In the genomic region with DNA sequence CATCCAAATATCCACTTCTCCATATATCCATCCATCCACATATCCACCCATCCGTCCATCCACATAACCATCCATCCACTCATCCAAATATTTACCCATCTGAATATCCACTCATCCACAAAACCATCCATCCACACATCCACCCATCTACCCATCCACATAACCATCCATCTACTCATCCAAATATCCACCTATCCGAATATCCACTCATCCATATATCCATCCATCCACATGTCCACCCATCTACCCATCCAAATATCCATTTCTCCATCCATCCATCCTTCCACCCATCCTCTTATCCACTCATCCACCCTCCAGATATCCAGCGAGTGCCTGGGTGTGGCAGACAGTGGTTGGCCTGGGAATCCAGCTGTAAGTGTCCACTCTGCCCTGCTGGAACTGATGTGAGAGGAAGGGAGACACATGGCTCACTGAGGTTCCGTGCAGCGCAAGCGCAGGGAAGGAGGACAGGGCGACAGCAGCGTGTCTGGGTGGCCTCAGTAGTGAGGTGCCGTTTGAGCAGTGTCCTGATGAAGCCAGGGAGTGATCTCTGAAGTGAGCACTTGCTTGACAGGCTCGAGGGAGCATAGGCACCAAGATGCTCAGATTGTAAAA, we compare ENCODE assay signal across 22 cellular contexts. TPM values are rescaled to one million over a fixed set of nuclear protein-coding genes. Genes with fewer than 3 reads are reported as not detected.
DNase-seq lines count a peak whose midpoint lies in the region; ATAC-seq, FAIRE-seq and TF ChIP-seq lines count a peak whose summit lies in the region.
"Had no signal": no experiment of that assay in that cellular context is flagged by ENCODE, and none has a peak within 500 bp of the region (broad histone marks: within the 10 kb centered on the region; RNA-seq: fewer than 3 reads in every experiment).

No MANE protein-coding gene starts in this region.

- H3K36me3 Mint-ChIP-seq in Calu3 (ENCODE audit: insufficient read depth, unreplicated experiment), result peaks cover 9% of the 10 kb centered on the region
- peaks cover 10% of the 10 kb centered on the region for H3K36me3 Mint-ChIP-seq in neural crest cell (ENCODE audit: low read depth)
- H3K36me3 Mint-ChIP-seq in T-helper 2 cell treated with Interferon-gamma antibody and Interleukin-4, amounts not matched to agents 5 μg/mL and 100 μg/mL, for 36 hours (ENCODE audit: low read depth), result no peaks in the 10 kb centered on the region
- H3K36me3 Mint-ChIP-seq: CD8-positive, alpha-beta memory T cell had no signal

- TF ChIP-seq EP300 in A549 (IDR thresholded peaks at IDR 0.05), result no peak

- no peaks in the 10 kb centered on the region for H3K36me3 ChIP-seq in Panc1 (ENCODE audit: control insufficient read depth, insufficient read depth, low read length)

- H3K27me3 Mint-ChIP-seq in Calu3 (ENCODE audit: unreplicated experiment) (no peaks in the 10 kb centered on the region), neural crest cell (ENCODE audit: low read depth) (peaks cover 10% of the 10 kb centered on the region)
- no peaks in the 10 kb centered on the region for H3K27me3 Mint-ChIP-seq in T-helper 2 cell treated with Interferon-gamma antibody and Interleukin-4, amounts not matched to agents 5 μg/mL and 100 μg/mL, for 36 hours (ENCODE audit: low read depth)

- CTCF ChIA-PET in A549 (lab: Yijun Ruan, JAX) (interaction anchor here (0.7 to 7.8 kb wide), 4 partner anchors 31 to 370 kb away, joined by 3 to 75 read pairs (median 8); no protein-coding TSS in a partner anchor), Calu3 (lab: Charles Lee) (no interaction called here), Panc1 (lab: Charles Lee) (no interaction called here)

- ATAC-seq in A549 (no peak), Panc1 (no peak), GM18498 (IDR thresholded peaks at IDR 0.05; ENCODE audit: unreplicated experiment) (no peak)

- no peak overlapping the region for H3K4me3 Mint-ChIP-seq in Calu3 (ENCODE audit: low read depth, unreplicated experiment)
- H3K4me3 Mint-ChIP-seq in neural crest cell, result peak overlapping the region; percentile 10
- H3K4me3 Mint-ChIP-seq in T-helper 2 cell treated with Interferon-gamma antibody and Interleukin-4, amounts not matched to agents 5 μg/mL and 100 μg/mL, for 36 hours, result no peak overlapping the region
- H3K4me3 Mint-ChIP-seq: B cell; CD8-positive, alpha-beta memory T cell had no signal

- TF ChIP-seq CTCF in A549 (IDR thresholded peaks at IDR 0.05), result no peak
- TF ChIP-seq CTCF in Calu3 (IDR thresholded peaks at IDR 0.05; ENCODE audit: unreplicated experiment), result no peak
- no peak for TF ChIP-seq CTCF in Panc1 (IDR thresholded peaks at IDR 0.05)
- no peak for TF ChIP-seq CTCF in neural crest cell (conservative IDR thresholded peaks at IDR 0.05)

- DNase-seq in A549 (ENCODE audit: low read depth in 1 of 2, low spot score in 1 of 2) (no peak), Calu3 (no peak), Panc1 (ENCODE audit: low read depth, low spot score) (no peak), neural crest cell (ENCODE audit: low read depth, low spot score) (no peak), NCI-H2171 (lab: John Stamatoyannopoulos, UW) (no peak)
- DNase-seq in T-helper 2 cell treated with Interferon-gamma antibody and Interleukin-4, amounts not matched to agents 5 μg/mL and 100 μg/mL, for 36 hours (ENCODE audit: low spot score), result no peak
- DNase-seq: CD8-positive, alpha-beta memory T cell; DMS153; DND-41; H7; NCI-H1048; NCI-H1417; NCI-H1694; NCI-H2029 treated with DMSO at 0.1 percent for 48 hours; NCI-H2227 treated with DMSO at 0.1 percent for 48 hours; NCI-H526 treated with DMSO at 0.1 percent for 48 hours; SHP77 treated with DMSO at 0.1 percent for 48 hours had no signal

- WGBS in A549 (ENCODE audit: missing lambda C conversion rate), result 86% methylated on average over 8 of the region's 10 CpGs

- POLR2A ChIA-PET in A549 (lab: Yijun Ruan, JAX) (no interaction called here), Panc1 (lab: Charles Lee) (no interaction called here)

- H3K27ac Mint-ChIP-seq in Calu3 (ENCODE audit: unreplicated experiment), result peak overlapping the region; percentile 8
- H3K27ac Mint-ChIP-seq in neural crest cell (ENCODE audit: unreplicated experiment), result no peak overlapping the region
- H3K27ac Mint-ChIP-seq in T-helper 2 cell treated with Interferon-gamma antibody and Interleukin-4, amounts not matched to agents 5 μg/mL and 100 μg/mL, for 36 hours, result no peak overlapping the region
- H3K27ac Mint-ChIP-seq: B cell; CD8-positive, alpha-beta memory T cell had no signal

- in situ Hi-C loops in Panc1 (cut with HindIII; ENCODE audit: low pct_unique_long_range_greater_than_20kb, low sequenced_read_pairs), result no loop called here

- peaks cover 32% of the 10 kb centered on the region for H3K4me1 ChIP-seq in A549
- peaks cover 26% of the 10 kb centered on the region for H3K4me1 ChIP-seq in Panc1 (ENCODE audit: control insufficient read depth, insufficient read depth, low read length)

- no peak overlapping the region for H3K4me2 ChIP-seq in A549
- H3K4me2 ChIP-seq: KMS-11 had no signal

- no TSS peak for BruUV-seq in Calu3 (replicated peaks; lab: Mats Ljungman, UMichigan)
- BruUV-seq in Panc1 (replicated peaks; lab: Mats Ljungman, UMichigan), result no TSS peak

- FAIRE-seq in A549 (lab: Jason Lieb, UNC), result no peak

- no peak for TF ChIP-seq RAD21 in A549 (conservative IDR thresholded peaks at IDR 0.05 in 1 of 2, IDR thresholded peaks at IDR 0.05 in 1 of 2)

- peak overlapping the region; percentile 94 to 95; a peak in 4 of 6 replicates for H3K27ac ChIP-seq in A549
- peak overlapping the region; percentile 72; the same call in 1 of the 2 replicates for H3K27ac ChIP-seq in Panc1 (ENCODE audit: low read length)
- H3K27ac ChIP-seq: C4-2B, KMS-11, RWPE1 had no signal

- H3K4me3 ChIP-seq in A549, result no peak overlapping the region
- no peak overlapping the region for H3K4me3 ChIP-seq in Panc1 (ENCODE audit: low read depth in 2 of 2, low read length in 2 of 2)

- no peaks in the 10 kb centered on the region for H3K27me3 ChIP-seq in Panc1 (ENCODE audit: control insufficient read depth, insufficient read depth, low read length)

- no peak for TF ChIP-seq POLR2A in A549 (IDR thresholded peaks at IDR 0.05; ENCODE audit: low read length)

- peaks cover 4% of the 10 kb centered on the region for H3K9me3 Mint-ChIP-seq in Calu3 (ENCODE audit: low read depth, unreplicated experiment)
- peaks cover 7% of the 10 kb centered on the region for H3K9me3 Mint-ChIP-seq in neural crest cell
- no peaks in the 10 kb centered on the region for H3K9me3 Mint-ChIP-seq in T-helper 2 cell treated with Interferon-gamma antibody and Interleukin-4, amounts not matched to agents 5 μg/mL and 100 μg/mL, for 36 hours
- H3K9me3 Mint-ChIP-seq: CD8-positive, alpha-beta memory T cell had no signal

- intact Hi-C loops in Calu3 (cut with micrococcal nuclease; ENCODE audit: unreplicated experiment), result no loop called here
- intact Hi-C loops in Panc1 (cut with micrococcal nuclease; ENCODE audit: unreplicated experiment), result loop anchor here (5.0 kb wide), 1 partner anchor 368 kb away; no protein-coding TSS in a partner anchor

- H3K4me1 Mint-ChIP-seq in Calu3 (ENCODE audit: low read depth, unreplicated experiment) (peaks cover 20% of the 10 kb centered on the region), neural crest cell (peaks cover 28% of the 10 kb centered on the region)
- peaks cover 2% of the 10 kb centered on the region for H3K4me1 Mint-ChIP-seq in T-helper 2 cell treated with Interferon-gamma antibody and Interleukin-4, amounts not matched to agents 5 μg/mL and 100 μg/mL, for 36 hours (ENCODE audit: low read depth)

- H3K9me3 ChIP-seq in A549 (no peaks in the 10 kb centered on the region), Panc1 (ENCODE audit: control insufficient read depth, insufficient read depth, low read depth, low read length) (no peaks in the 10 kb centered on the region)

TF ChIP-seq in A549, 52 proteins besides CTCF, POLR2A, EP300 and RAD21:
- no peak for TF ChIP-seq JUN (IDR thresholded peaks at IDR 0.05)
- TF ChIP-seq ESRRA (IDR thresholded peaks at IDR 0.05; ENCODE audit: borderline replicate concordance, low read length), result no peak
- no peak for TF ChIP-seq GATA3 (IDR thresholded peaks at IDR 0.05; ENCODE audit: borderline replicate concordance)
- TF ChIP-seq MAZ (IDR thresholded peaks at IDR 0.05; ENCODE audit: borderline replicate concordance, low read depth, low read length), result no peak
- no peak for TF ChIP-seq HDAC2 (IDR thresholded peaks at IDR 0.05)

RNA-seq across cellular contexts. Expression of a gene that starts 27.1 kb away (rescaled TPM):
- polyA plus RNA-seq in A549 (2011; rRNA removed) (1.6 TPM in 2 replicates), A549 (2017; fragmentation: RNase III; extraction: RNeasy Plus Mini Kit Qiagen cat#74134 plus additional on column Dnase treatment) (1.7 to 2.2 TPM (median 1.8 TPM) in 3 replicates)
- polyA plus RNA-seq in A549 (2012; cell fraction: cytosol; rRNA removed), result 1.8 and 3.1 TPM in 2 replicates
- 3.1 and 4.5 TPM in 2 replicates for polyA plus RNA-seq in A549 (2012; cell fraction: nucleus; rRNA removed)
- 2.0 and 2.4 TPM in 2 replicates for polyA minus RNA-seq in A549 (2011; rRNA and poly(A)+ RNA removed)
- total RNA-seq in Calu3 (2022) (0.73 TPM in 2 replicates), Panc1 (2021; ENCODE audit: unreplicated experiment) (11.3 TPM), neural crest cell (2.5 TPM in 2 replicates)
- polyA plus RNA-seq in Panc1 (2012; ENCODE audit: insufficient read length), result 49.4 TPM
